In the genomic region with DNA sequence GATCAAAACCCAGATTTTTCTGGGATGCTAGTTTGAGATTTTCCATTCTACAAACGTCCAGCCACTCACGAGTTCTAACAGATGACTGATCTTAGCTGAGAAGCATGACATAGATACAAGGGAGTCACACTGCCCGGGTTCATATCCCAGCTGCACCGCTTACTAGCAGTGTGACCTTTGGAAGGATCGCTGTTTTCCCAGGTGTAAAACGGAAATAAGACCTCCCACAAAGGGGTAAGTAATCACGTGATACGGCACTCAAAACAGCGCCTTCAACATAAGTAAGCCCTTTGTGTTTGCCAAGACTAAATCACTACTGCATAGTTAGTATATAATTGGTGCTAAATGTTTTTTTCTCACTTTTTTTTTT, we compare ENCODE assay signal across 8 cellular contexts. TPM values are rescaled to one million over a fixed set of nuclear protein-coding genes. Genes with fewer than 3 reads are reported as not detected.
DNase-seq lines count a peak whose midpoint lies in the region; ATAC-seq and TF ChIP-seq lines count a peak whose summit lies in the region.

No MANE protein-coding gene starts in this region.

- H3K4me2 ChIP-seq in GM23338 (peak overlapping the region; percentile 80), PC-3 (ENCODE audit: low read length) (peak overlapping the region; percentile 96)

- peaks cover 21% of the 10 kb centered on the region for H3K36me3 Mint-ChIP-seq in GM23338 (ENCODE audit: low read depth)
- peaks cover 23% of the 10 kb centered on the region for H3K36me3 Mint-ChIP-seq in stimulated activated memory B cell treated with anti-CD40 and anti-IgM and Interleukin-4, amounts not matched to agents 10 μg/mL and 1 μg/mL and 100 μg/mL, for 72 hours

- H3K9me3 Mint-ChIP-seq in GM23338: peaks cover 8% of the 10 kb centered on the region; the same call in 2 of the 3 replicates
- no peaks in the 10 kb centered on the region for H3K9me3 Mint-ChIP-seq in stimulated activated memory B cell treated with anti-CD40 and anti-IgM and Interleukin-4, amounts not matched to agents 10 μg/mL and 1 μg/mL and 100 μg/mL, for 72 hours

- H3F3A ChIP-seq in GM23338 (replicated peaks; ENCODE audit: low read depth) (peaks cover 2% of the 10 kb centered on the region; the same call in 1 of the 2 replicates), PC-3 (ENCODE audit: low read length, unreplicated experiment) (peaks cover 6% of the 10 kb centered on the region)

- H3K4me1 Mint-ChIP-seq in GM23338: peaks cover 14% of the 10 kb centered on the region
- peaks cover 28% of the 10 kb centered on the region for H3K4me1 Mint-ChIP-seq in stimulated activated memory B cell treated with anti-CD40 and anti-IgM and Interleukin-4, amounts not matched to agents 10 μg/mL and 1 μg/mL and 100 μg/mL, for 72 hours

- POLR2A ChIA-PET in PC-3 (lab: Charles Lee; ENCODE audit: unreplicated experiment): no interaction called here

- H3K4me3 Mint-ChIP-seq in GM23338: peak overlapping the region; percentile 84
- H3K4me3 Mint-ChIP-seq in stimulated activated memory B cell treated with anti-CD40 and anti-IgM and Interleukin-4, amounts not matched to agents 10 μg/mL and 1 μg/mL and 100 μg/mL, for 72 hours: peak overlapping the region; percentile 96

- H3K9me3 ChIP-seq in PC-3 (ENCODE audit: low read length): no peaks in the 10 kb centered on the region

- H3K27me3 ChIP-seq in GM23338 (ENCODE audit: insufficient read depth) (no peaks in the 10 kb centered on the region), PC-3 (ENCODE audit: low read length) (no peaks in the 10 kb centered on the region)

- H2AFZ ChIP-seq in GM23338 (no peak overlapping the region), PC-3 (ENCODE audit: low read length) (peak overlapping the region; percentile 74)

- in situ Hi-C loops in astrocyte of the spinal cord (cut with HindIII; ENCODE audit: low sequenced_read_pairs): no loop called here

- intact Hi-C loops in PC-3 (cut with micrococcal nuclease): loop anchor here (1.0 to 10.0 kb wide), 3 partner anchors 64 to 830 kb away; a partner anchor contains a TSS

- no peak for TF ChIP-seq CTCF in GM23338 (conservative IDR thresholded peaks at IDR 0.05; ENCODE audit: low read depth in 2 of 2)
- TF ChIP-seq CTCF in PC-3 (conservative IDR thresholded peaks at IDR 0.05; ENCODE audit: low read depth, low read length): no peak
- no peak for TF ChIP-seq CTCF in astrocyte of the spinal cord (IDR thresholded peaks at IDR 0.05; ENCODE audit: low read depth, low read length)

- H3K4me1 ChIP-seq in GM23338 (ENCODE audit: insufficient read depth): peaks cover 9% of the 10 kb centered on the region
- peaks cover 24% of the 10 kb centered on the region for H3K4me1 ChIP-seq in PC-3 (ENCODE audit: insufficient read depth, low read length)

- H3K36me3 ChIP-seq in GM23338 (ENCODE audit: insufficient read depth) (peaks cover 16% of the 10 kb centered on the region), PC-3 (ENCODE audit: low read depth, low read length) (peaks cover 16% of the 10 kb centered on the region)

- H3K27ac Mint-ChIP-seq in GM23338: peak overlapping the region; percentile 100
- peak overlapping the region; percentile 97 for H3K27ac Mint-ChIP-seq in stimulated activated memory B cell treated with anti-CD40 and anti-IgM and Interleukin-4, amounts not matched to agents 10 μg/mL and 1 μg/mL and 100 μg/mL, for 72 hours

- H3K4me3 ChIP-seq in GM23338 (peak overlapping the region; percentile 91), PC-3 (ENCODE audit: low read length) (peak overlapping the region; percentile 92), astrocyte of the spinal cord (ENCODE audit: low read depth, low read length) (peak overlapping the region; percentile 97)

- peaks cover 14% of the 10 kb centered on the region for H3K27me3 Mint-ChIP-seq in GM23338 (ENCODE audit: insufficient read depth, low read depth, poor library complexity)
- H3K27me3 Mint-ChIP-seq in stimulated activated memory B cell treated with anti-CD40 and anti-IgM and Interleukin-4, amounts not matched to agents 10 μg/mL and 1 μg/mL and 100 μg/mL, for 72 hours: no peaks in the 10 kb centered on the region

- peak overlapping the region; percentile 98 for H3K27ac ChIP-seq in GM23338 (ENCODE audit: low read depth)
- peak overlapping the region; percentile 66 for H3K27ac ChIP-seq in PC-3 (ENCODE audit: low read length)

- peak; percentile 63 for ATAC-seq in GM23338
- no peak for ATAC-seq in PC-3
- peak; percentile 49 for ATAC-seq in stimulated activated memory B cell treated with anti-CD40 and anti-IgM and Interleukin-4, amounts not matched to agents 10 μg/mL and 1 μg/mL and 100 μg/mL, for 72 hours
- ATAC-seq in HG03342 (IDR thresholded peaks at IDR 0.05; ENCODE audit: unreplicated experiment): no peak

- CTCF ChIA-PET in PC-3 (lab: Charles Lee): interaction anchor here (0.7 to 0.9 kb wide), 2 partner anchors 9 to 200 kb away, joined by 3 to 5 read pairs; no protein-coding TSS in a partner anchor

- peaks cover 7% of the 10 kb centered on the region for H4K20me1 ChIP-seq in GM23338 (replicated peaks; ENCODE audit: insufficient read depth)
- no peaks in the 10 kb centered on the region for H4K20me1 ChIP-seq in PC-3 (ENCODE audit: low read length)

- no peaks in the 10 kb centered on the region for H3K9me2 ChIP-seq in GM23338 (ENCODE audit: insufficient read depth)
- no peaks in the 10 kb centered on the region for H3K9me2 ChIP-seq in PC-3 (replicated peaks; ENCODE audit: low read length)

- DNase-seq in A172 (ENCODE audit: low spot score) (peak; percentile 17), GM23338 (ENCODE audit: low spot score) (peak; percentile 81), PC-3 (peak; percentile 8), astrocyte of the spinal cord (ENCODE audit: low read depth, low spot score) (peak; percentile 42), left kidney (ENCODE audit: low read depth, low spot score) (peak; percentile 86), occipital lobe (lab: John Stamatoyannopoulos, UW) (no peak)

- H3K79me2 ChIP-seq in GM23338 (replicated peaks; ENCODE audit: insufficient read depth): peaks cover 21% of the 10 kb centered on the region
- H3K79me2 ChIP-seq in PC-3 (ENCODE audit: low read length): peaks cover 31% of the 10 kb centered on the region

- H3K9ac ChIP-seq in PC-3 (ENCODE audit: low read length): peak overlapping the region; percentile 94

- TSS peak; percentile 96 for BruUV-seq in PC-3 (replicated peaks; lab: Mats Ljungman, UMichigan)

TF ChIP-seq in GM23338, 12 proteins besides CTCF, POLR2A, EP300 and RAD21 (continues in another document):
- TF ChIP-seq EZH2 (IDR thresholded peaks at IDR 0.05; ENCODE audit: low read depth, unreplicated experiment): no peak

RNA-seq across cellular contexts. Expression of a gene that starts 0.6 kb away (rescaled TPM):
- total RNA-seq in A172 (2014; rRNA removed; shearing (Covaris generic)): 79.2 and 117 TPM in 2 replicates
- 93.7 and 110 TPM in 2 replicates for total RNA-seq in GM23338 (2014; rRNA removed; shearing (Covaris generic))
- polyA plus RNA-seq in GM23338 (2016; fragmentation: Nextera tagmentation; extraction: Ambion mirVana): 189 and 211 TPM in 2 replicates
- total RNA-seq in PC-3 (2014; rRNA removed) (85.8 and 189 TPM in 2 replicates), occipital lobe (78.1 TPM)

Comparison
In these comparisons a context has a peak if more than half of its experiments do, and no peak if none do; other contexts are left out.
1. ATAC-seq: peak in GM23338 (single experiment) and stimulated activated memory B cell treated with anti-CD40 and anti-IgM and Interleukin-4, amounts not matched to agents 10 μg/mL and 1 μg/mL and 100 μg/mL, for 72 hours (single experiment); none in PC-3 (single experiment) and HG03342 (single experiment).
2. Peak in every context shown above with its lines, with median percentiles within 50 percentile points of each other: H3K4me3 ChIP-seq.